Comparison of ENCODE assay signal across 29 cellular contexts in genomic region chr1:14623090-14623489, GRCh38.
"Had no signal": no experiment of that assay in that cellular context is flagged by ENCODE, and none has a peak within 500 bp of the region (broad histone marks: within the 10 kb centered on the region; RNA-seq: fewer than 3 reads in every experiment).

No MANE protein-coding gene starts in this region.

- FAIRE-seq: urothelium cell line had no signal

- H3K9me3 Mint-ChIP-seq: stimulated activated naive CD8-positive, alpha-beta T cell treated with anti-CD3 and anti-CD28 coated beads, Interleukin-15, Interleukin-2, amounts not matched to agents 100 ng/mL and 50 ng/mL, for 24 hours; type B pancreatic cell had no signal

- H3K27me3 ChIP-seq: stomach, suprapubic skin, testis, thyroid gland, tibial artery, tibial nerve, transverse colon, upper lobe of left lung, upper lobe of right lung, uterus, vagina had no signal

- H3K9me3 ChIP-seq: suprapubic skin, testis, thoracic aorta, thyroid gland, transverse colon, upper lobe of right lung, uterus, vagina had no signal

- H3K27ac ChIP-seq: stomach, suprapubic skin, testis, thoracic aorta, thyroid gland, tibial artery, tibial nerve, transverse colon, upper lobe of left lung, upper lobe of right lung, uterus, vagina had no signal

- H3K4me1 Mint-ChIP-seq: stimulated activated effector memory CD8-positive, alpha-beta T cell treated with anti-CD3 and anti-CD28 coated beads, Interleukin-12 subunit alpha, Interleukin-12 subunit beta, amount 100 ng/mL, for 72 hours; stimulated activated memory B cell treated with anti-CD40 and anti-IgM and Interleukin-4, amounts not matched to agents 10 μg/mL and 1 μg/mL and 100 μg/mL, for 72 hours; stimulated activated naive B cell treated with anti-CD40 and anti-IgM and Interleukin-4, amounts not matched to agents 10 μg/mL and 1 μg/mL and 100 μg/mL, for 72 hours; stimulated activated naive CD8-positive, alpha-beta T cell treated with anti-CD3 and anti-CD28 coated beads, Interleukin-15, amount 100 ng/mL, for 72 hours had no signal

- H3K4me3 Mint-ChIP-seq: stimulated activated effector memory CD8-positive, alpha-beta T cell treated with anti-CD3 and anti-CD28 coated beads, Interleukin-12 subunit alpha, Interleukin-12 subunit beta, amount 100 ng/mL, for 72 hours; stimulated activated memory B cell treated with anti-CD40 and anti-IgM and Interleukin-4, amounts not matched to agents 10 μg/mL and 1 μg/mL and 100 μg/mL, for 72 hours; stimulated activated naive B cell treated with anti-CD40 and anti-IgM and Interleukin-4, amounts not matched to agents 10 μg/mL and 1 μg/mL and 100 μg/mL, for 72 hours; stimulated activated naive CD8-positive, alpha-beta T cell treated with anti-CD3 and anti-CD28 coated beads, Interleukin-15, amount 100 ng/mL, for 72 hours; stimulated activated naive CD8-positive, alpha-beta T cell treated with anti-CD3 and anti-CD28 coated beads, Interleukin-15, Interleukin-2, amounts not matched to agents 100 ng/mL and 50 ng/mL, for 24 hours; type B pancreatic cell had no signal

- H3K36me3 Mint-ChIP-seq: stimulated activated effector memory CD8-positive, alpha-beta T cell treated with anti-CD3 and anti-CD28 coated beads, Interleukin-12 subunit alpha, Interleukin-12 subunit beta, amount 100 ng/mL, for 72 hours; stimulated activated memory B cell treated with anti-CD40 and anti-IgM and Interleukin-4, amounts not matched to agents 10 μg/mL and 1 μg/mL and 100 μg/mL, for 72 hours; stimulated activated naive B cell treated with anti-CD40 and anti-IgM and Interleukin-4, amounts not matched to agents 10 μg/mL and 1 μg/mL and 100 μg/mL, for 72 hours had no signal

- H3K4me3 ChIP-seq: stomach, suprapubic skin, testis, thoracic aorta, thyroid gland, tibial artery, tibial nerve, transverse colon, upper lobe of left lung, upper lobe of right lung, uterus, vagina had no signal

- ATAC-seq: stimulated activated effector memory CD8-positive, alpha-beta T cell treated with anti-CD3 and anti-CD28 coated beads, Interleukin-12 subunit alpha, Interleukin-12 subunit beta, amount 100 ng/mL, for 72 hours; stimulated activated memory B cell treated with anti-CD40 and anti-IgM and Interleukin-4, amounts not matched to agents 10 μg/mL and 1 μg/mL and 100 μg/mL, for 72 hours; stimulated activated naive B cell treated with anti-CD40 and anti-IgM and Interleukin-4, amounts not matched to agents 10 μg/mL and 1 μg/mL and 100 μg/mL, for 72 hours; stimulated activated naive CD8-positive, alpha-beta T cell treated with anti-CD3 and anti-CD28 coated beads, Interleukin-15, amount 100 ng/mL, for 72 hours; stimulated activated naive CD8-positive, alpha-beta T cell treated with anti-CD3 and anti-CD28 coated beads, Interleukin-15, Interleukin-2, amounts not matched to agents 100 U/mL and 50 U/mL, for 24 hours; upper lobe of right lung had no signal

- H3K4me1 ChIP-seq: testis, transverse colon, upper lobe of right lung, uterus had no signal

- H3K27me3 Mint-ChIP-seq: stimulated activated memory B cell treated with anti-CD40 and anti-IgM and Interleukin-4, amounts not matched to agents 10 μg/mL and 1 μg/mL and 100 μg/mL, for 72 hours; stimulated activated naive CD8-positive, alpha-beta T cell treated with anti-CD3 and anti-CD28 coated beads, Interleukin-15, Interleukin-2, amounts not matched to agents 100 ng/mL and 50 ng/mL, for 24 hours; type B pancreatic cell had no signal

- H3K36me3 ChIP-seq: stomach, suprapubic skin, thoracic aorta, thyroid gland, tibial artery, tibial nerve, transverse colon, upper lobe of left lung, upper lobe of right lung, uterus, vagina had no signal

- H3K27ac Mint-ChIP-seq: stimulated activated effector memory CD8-positive, alpha-beta T cell treated with anti-CD3 and anti-CD28 coated beads, Interleukin-12 subunit alpha, Interleukin-12 subunit beta, amount 100 ng/mL, for 72 hours; stimulated activated memory B cell treated with anti-CD40 and anti-IgM and Interleukin-4, amounts not matched to agents 10 μg/mL and 1 μg/mL and 100 μg/mL, for 72 hours; stimulated activated naive B cell treated with anti-CD40 and anti-IgM and Interleukin-4, amounts not matched to agents 10 μg/mL and 1 μg/mL and 100 μg/mL, for 72 hours; stimulated activated naive CD8-positive, alpha-beta T cell treated with anti-CD3 and anti-CD28 coated beads, Interleukin-15, amount 100 ng/mL, for 72 hours; stimulated activated naive CD8-positive, alpha-beta T cell treated with anti-CD3 and anti-CD28 coated beads, Interleukin-15, Interleukin-2, amounts not matched to agents 100 ng/mL and 50 ng/mL, for 24 hours; type B pancreatic cell had no signal

- DNase-seq: stimulated activated CD4-positive, alpha-beta T cell treated with anti-CD3 and anti-CD28 coated beads, Interleukin-2, amount 100 ng/mL, for 48 hours; stimulated activated CD4-positive, alpha-beta T cell treated with anti-CD3 and anti-CD28 coated beads, Interleukin-4, amount 100 ng/mL, for 1 hour; stimulated activated CD4-positive, alpha-beta T cell treated with anti-CD3 and anti-CD28 coated beads, Interleukin-4, amount 100 ng/mL, for 24 hours; stimulated activated CD4-positive, alpha-beta T cell treated with anti-CD3 and anti-CD28 coated beads, Interleukin-4, amount 100 ng/mL, for 4 hours; stimulated activated CD8-positive, alpha-beta memory T cell treated with anti-CD3 and anti-CD28 coated beads, Interleukin-4, amount 100 ng/mL, for 48 hours; stimulated activated naive B cell treated with anti-CD40 and anti-IgM and Interleukin-4, amounts not matched to agents 10 μg/mL and 1 μg/mL and 100 μg/mL, for 72 hours; stimulated activated naive CD4-positive, alpha-beta T cell; stimulated activated naive CD4-positive, alpha-beta T cell treated with Interleukin-2 at 50 U/mL for 16 hours; stimulated activated naive CD8-positive, alpha-beta T cell treated with anti-CD3 and anti-CD28 coated beads, Interleukin-15, amount 100 ng/mL, for 72 hours; stimulated activated naive CD8-positive, alpha-beta T cell treated with anti-CD3 and anti-CD28 coated beads, Interleukin-15, Interleukin-2, amounts not matched to agents 100 U/mL and 50 U/mL, for 24 hours; stomach; substantia nigra; testis; thyroid gland; tibial artery; transverse colon; trophoblast cell; upper lobe of left lung; upper lobe of right lung; uterus had no signal
